ENCODE assay signal across 8 cellular contexts in genomic region chr17:9529033-9529748, GRCh38. TPM values are rescaled to one million over a fixed set of nuclear protein-coding genes. Genes with fewer than 3 reads are reported as not detected.
A peak's percentile ranks its signal among the peaks of the same experiment; 100 is the strongest.
DNase-seq lines count a peak whose midpoint lies in the region; ATAC-seq and TF ChIP-seq lines count a peak whose summit lies in the region.

No MANE protein-coding gene starts in this region.

- no peaks in the 10 kb centered on the region for H4K20me1 ChIP-seq in HCT116 (ENCODE audit: insufficient read depth)

- no peaks in the 10 kb centered on the region for H3K79me2 ChIP-seq in HCT116 (ENCODE audit: insufficient read depth, low read length)

- BruUV-seq in HCT116 (replicated peaks; lab: Mats Ljungman, UMichigan): no TSS peak

- H3K27me3 ChIP-seq in HCT116 (ENCODE audit: insufficient read depth, low read length) (no peaks in the 10 kb centered on the region), liver (ENCODE audit: control insufficient read depth in 4 of 4, insufficient read depth in 4 of 4, low read length in 3 of 4) (no peaks in the 10 kb centered on the region), MG63 (no peaks in the 10 kb centered on the region)

- H3K4me1 Mint-ChIP-seq in activated naive CD8-positive, alpha-beta T cell treated with anti-CD3 and anti-CD28 coated beads, Interleukin-2, amount 50 U/mL, for 24 hours: peaks cover 11% of the 10 kb centered on the region

- H3K4me3 ChIP-seq in HCT116 (replicated peaks in 1 of 2; ENCODE audit: low read depth in 1 of 2, low read length in 2 of 2): no peak overlapping the region
- H3K4me3 ChIP-seq in liver (ENCODE audit: low read depth in 1 of 3, low read length in 3 of 3): no peak overlapping the region
- no peak overlapping the region for H3K4me3 ChIP-seq in MG63

- 69% methylated on average over 5 of the region's 5 CpGs for WGBS in liver

- DNase-seq in CD1c-positive myeloid dendritic cell (ENCODE audit: extremely low spot score): peak; percentile 29
- DNase-seq in HCT116 (ENCODE audit: low read depth, low spot score): no peak
- DNase-seq in activated naive CD8-positive, alpha-beta T cell treated with anti-CD3 and anti-CD28 coated beads, Interleukin-2, amount 50 U/mL, for 24 hours: no peak
- DNase-seq in DMS153 (lab: John Stamatoyannopoulos, UW): no peak
- no peak for DNase-seq in NK-92 treated with Interleukin-12 subunit alpha and Interleukin-12 subunit beta, amount 100 ng/mL, for 24 hours (lab: John Stamatoyannopoulos, UW)
- DNase-seq in NCI-H446 treated with DMSO at 0.1 percent for 48 hours (lab: John Stamatoyannopoulos, UW): no peak
- DNase-seq in MG63: no peak

- H3K9me3 Mint-ChIP-seq in activated naive CD8-positive, alpha-beta T cell treated with anti-CD3 and anti-CD28 coated beads, Interleukin-2, amount 50 U/mL, for 24 hours: no peaks in the 10 kb centered on the region

- ATAC-seq in HCT116: peak; percentile 70
- peak; percentile 96 for ATAC-seq in activated naive CD8-positive, alpha-beta T cell treated with anti-CD3 and anti-CD28 coated beads, Interleukin-2, amount 50 U/mL, for 24 hours

- no peak for TF ChIP-seq POLR2A in HCT116 (IDR thresholded peaks at IDR 0.05; ENCODE audit: borderline replicate concordance, extremely low read depth, insufficient read depth, insufficient read length)

- no peak overlapping the region for H3K4me3 Mint-ChIP-seq in activated naive CD8-positive, alpha-beta T cell treated with anti-CD3 and anti-CD28 coated beads, Interleukin-2, amount 50 U/mL, for 24 hours

- no peak overlapping the region for H2AFZ ChIP-seq in HCT116 (ENCODE audit: low read depth, low read length, poor library complexity, severe bottlenecking)

- POLR2A ChIA-PET in HCT116 (lab: Charles Lee): no interaction called here

- TF ChIP-seq RAD21 in HCT116 (IDR thresholded peaks at IDR 0.05; ENCODE audit: low read depth): peak; percentile 63
- TF ChIP-seq RAD21 in liver (IDR thresholded peaks at IDR 0.05): peak; percentile 64 to 70

- peaks cover 1% of the 10 kb centered on the region for H3K36me3 Mint-ChIP-seq in activated naive CD8-positive, alpha-beta T cell treated with anti-CD3 and anti-CD28 coated beads, Interleukin-2, amount 50 U/mL, for 24 hours (ENCODE audit: low read depth)

- CTCF ChIA-PET in HCT116 (lab: Charles Lee): interaction anchor here (0.7 to 1.0 kb wide), 5 partner anchors 13 to 783 kb away, joined by 3 read pairs; no protein-coding TSS in a partner anchor

- no peaks in the 10 kb centered on the region for H3K27me3 Mint-ChIP-seq in activated naive CD8-positive, alpha-beta T cell treated with anti-CD3 and anti-CD28 coated beads, Interleukin-2, amount 50 U/mL, for 24 hours

- intact Hi-C loops in HCT116 (cut with micrococcal nuclease): loop anchor here (10.0 kb wide), 1 partner anchor 634 kb away; no protein-coding TSS in a partner anchor

- H3K27ac ChIP-seq in HCT116 (ENCODE audit: low read depth, low read length) (no peak overlapping the region), liver (ENCODE audit: low read depth in 1 of 2, low read length in 2 of 2) (no peak overlapping the region)

- no peak overlapping the region for H3K27ac Mint-ChIP-seq in activated naive CD8-positive, alpha-beta T cell treated with anti-CD3 and anti-CD28 coated beads, Interleukin-2, amount 50 U/mL, for 24 hours

- H3K9me3 ChIP-seq in HCT116 (ENCODE audit: control insufficient read depth in 1 of 2, insufficient read depth in 1 of 2, low read depth in 1 of 2, low read length in 2 of 2) (no peaks in the 10 kb centered on the region), liver (ENCODE audit: control insufficient read depth in 4 of 4, low read length in 3 of 4) (no peaks in the 10 kb centered on the region), MG63 (no peaks in the 10 kb centered on the region; the same call in 1 of the 2 replicates)

- TF ChIP-seq CTCF in HCT116 (IDR thresholded peaks at IDR 0.05 in 2 of 3, conservative IDR thresholded peaks at IDR 0.05 in 1 of 3; ENCODE audit: borderline replicate concordance in 1 of 3, insufficient read depth in 1 of 3, low read depth in 2 of 3, low read length in 2 of 3) (peak; percentile 34 to 58 (median 54); a peak in 5 of 6 replicates), liver (IDR thresholded peaks at IDR 0.05; ENCODE audit: low read depth, low read length, missing input control) (peak; percentile 27)

- no peaks in the 10 kb centered on the region for H3K36me3 ChIP-seq in HCT116 (ENCODE audit: control insufficient read depth in 1 of 2, insufficient read depth in 2 of 2, low read length in 2 of 2)
- H3K36me3 ChIP-seq in liver (ENCODE audit: control insufficient read depth in 4 of 4, insufficient read depth in 3 of 4, low read depth in 1 of 4, low read length in 3 of 4): no peaks in the 10 kb centered on the region
- no peaks in the 10 kb centered on the region for H3K36me3 ChIP-seq in MG63

- no peak overlapping the region for H3K4me2 ChIP-seq in HCT116 (ENCODE audit: low read length)

- H3K9ac ChIP-seq in HCT116 (ENCODE audit: low read length): no peak overlapping the region
- H3K9ac ChIP-seq in liver (ENCODE audit: low read depth in 1 of 2, low read length in 2 of 2): no peak overlapping the region

- H3K9me2 ChIP-seq in HCT116 (ENCODE audit: insufficient read depth): no peaks in the 10 kb centered on the region

- RAD21 ChIA-PET in HCT116 (lab: Charles Lee; ENCODE audit: low non-redundant PET in 1 of 2, low total read pairs in 2 of 2, uncharacterized antibody in 2 of 2, unreplicated experiment in 2 of 2): interaction anchor here in 1 of 2 experiments (0.7 kb wide), 1 partner anchor 1146 kb away, joined by 4 read pairs; no protein-coding TSS in a partner anchor

- no peaks in the 10 kb centered on the region for H3K4me1 ChIP-seq in HCT116 (ENCODE audit: control insufficient read depth in 1 of 2, insufficient read depth in 2 of 2, low read length in 2 of 2)
- no peaks in the 10 kb centered on the region for H3K4me1 ChIP-seq in liver (ENCODE audit: control insufficient read depth in 4 of 4, insufficient read depth in 4 of 4, low read length in 3 of 4)

TF ChIP-seq in HCT116, 20 proteins besides CTCF, POLR2A, EP300 and RAD21 (continues in another document):
- TF ChIP-seq EZH2phosphoT487 (IDR thresholded peaks at IDR 0.05; ENCODE audit: borderline replicate concordance): no peak
- TF ChIP-seq SIN3A (IDR thresholded peaks at IDR 0.05; ENCODE audit: low read depth): no peak
- no peak for TF ChIP-seq FOSL1 (IDR thresholded peaks at IDR 0.05; ENCODE audit: low read depth)
- TF ChIP-seq CBX3 (IDR thresholded peaks at IDR 0.05; ENCODE audit: low read depth): no peak
- TF ChIP-seq MAX (IDR thresholded peaks at IDR 0.05): no peak
- TF ChIP-seq ZBTB33 (IDR thresholded peaks at IDR 0.05; ENCODE audit: extremely low read depth, insufficient replicate concordance, low read length): no peak

TF ChIP-seq in liver, 16 proteins besides CTCF, POLR2A, EP300 and RAD21 (continues in another document):
- TF ChIP-seq FOXA1 (IDR thresholded peaks at IDR 0.05) (no peak), SP1 (IDR thresholded peaks at IDR 0.05) (no peak), EGR1 (IDR thresholded peaks at IDR 0.05; ENCODE audit: low read depth in 2 of 2) (no peak), RXRA (IDR thresholded peaks at IDR 0.05) (no peak), ZBTB33 (IDR thresholded peaks at IDR 0.05) (no peak), REST (IDR thresholded peaks at IDR 0.05) (no peak)

RNA-seq across cellular contexts. Expression of gene STX8, which starts 46.4 kb away (rescaled TPM):
- total RNA-seq in HCT116 (2021; ENCODE audit: unreplicated experiment): 38.8 TPM
- polyA plus RNA-seq in HCT116 (2012): 65.7 and 76.0 TPM in 2 replicates
- 10 to 100 TPM; 26.6 to 30.8 TPM for total RNA-seq in liver
- polyA plus RNA-seq in liver: 10 to 100 TPM; 14.7 to 39.5 TPM
- 35.4 and 103 TPM in 2 replicates for total RNA-seq in MG63 (2014; rRNA removed; shearing (Covaris generic); ENCODE audit: low replicate concordance)

RNA-seq across cellular contexts. Expression of gene CFAP52, which starts 47.3 kb away (rescaled TPM):
- not detected for total RNA-seq in HCT116 (2021; ENCODE audit: unreplicated experiment)
- not detected in 2 replicates for polyA plus RNA-seq in HCT116 (2012)
- total RNA-seq in liver: under 1 TPM in 1 of 2 donors, not detected in 1; 0.33 TPM
- not detected for polyA plus RNA-seq in liver
- total RNA-seq in MG63 (2014; rRNA removed; shearing (Covaris generic); ENCODE audit: low replicate concordance): not detected in 2 replicates
